8 cellular contexts compared by ENCODE assay signal in the genomic region with DNA sequence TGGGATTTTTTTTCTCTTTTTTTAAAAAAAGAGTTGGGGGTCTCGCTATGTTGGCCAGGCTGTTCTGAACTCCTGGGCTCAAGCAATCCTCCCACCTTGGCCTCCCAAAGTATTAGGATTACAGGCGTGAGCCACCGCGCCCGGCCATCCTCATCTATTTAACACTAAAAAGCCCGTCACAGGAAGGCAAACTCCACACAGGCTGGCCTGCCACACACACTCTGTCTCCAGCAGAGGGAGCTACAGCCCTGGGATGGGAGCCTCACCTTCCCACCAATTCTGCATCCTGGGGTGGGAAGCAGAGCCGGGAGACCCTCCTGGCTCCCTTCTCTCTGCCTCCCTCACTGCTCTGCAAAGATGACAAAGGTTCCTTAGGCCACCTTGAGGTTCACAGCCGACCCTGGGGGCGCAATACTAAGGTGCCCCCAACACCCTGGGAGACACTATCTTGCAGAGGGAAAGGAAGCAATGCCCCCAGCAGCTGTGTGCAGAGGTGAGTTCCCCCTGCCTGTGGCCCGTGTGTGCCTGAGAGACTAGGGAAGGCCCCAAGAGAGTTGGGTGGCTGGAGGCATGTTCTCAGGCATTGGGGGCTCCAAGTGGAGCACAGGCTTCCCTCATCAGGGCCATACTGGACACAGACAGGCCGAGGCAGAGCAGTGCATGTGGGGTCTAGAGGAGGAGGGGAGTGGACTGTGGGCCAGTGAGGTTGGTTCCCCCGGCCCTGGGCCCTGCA. TPM values are rescaled to one million over a fixed set of nuclear protein-coding genes. Genes with fewer than 3 reads are reported as not detected.
A peak's percentile ranks its signal among the peaks of the same experiment; 100 is the strongest.
DNase-seq lines count a peak whose midpoint lies in the region; ATAC-seq, FAIRE-seq and TF ChIP-seq lines count a peak whose summit lies in the region.

No MANE protein-coding gene starts in this region.

- no peak for ATAC-seq in left cardiac atrium
- peak; percentile 76 for ATAC-seq in GM12878
- no peak for ATAC-seq in thoracic aorta (ENCODE audit: insufficient number of reproducible peaks, low FRiP score, low read depth)
- no peak for ATAC-seq in HG03135 (IDR thresholded peaks at IDR 0.05; ENCODE audit: unreplicated experiment)
- ATAC-seq in HG03196 (IDR thresholded peaks at IDR 0.05; ENCODE audit: unreplicated experiment): no peak

- H3K27ac ChIP-seq in left ventricle myocardium inferior (replicated peaks): no peak overlapping the region
- H3K27ac ChIP-seq in GM12878 (ENCODE audit: control insufficient read depth, insufficient read depth): no peak overlapping the region
- no peak overlapping the region for H3K27ac ChIP-seq in thoracic aorta

- H3K9ac ChIP-seq in GM12878 (ENCODE audit: control insufficient read depth, insufficient read depth, low read length): no peak overlapping the region

- SMC1A ChIA-PET in GM12878 (lab: Charles Lee; ENCODE audit: uncharacterized antibody, unreplicated experiment): interaction anchor here (1.2 kb wide), 2 partner anchors 31 to 35 kb away, joined by 3 to 4 read pairs; a partner anchor contains a TSS

- no peaks in the 10 kb centered on the region for H3K27me3 ChIP-seq in left ventricle myocardium inferior (ENCODE audit: low read depth)
- no peaks in the 10 kb centered on the region for H3K27me3 ChIP-seq in GM12878 (replicated peaks in 1 of 2; ENCODE audit: control insufficient read depth in 2 of 2, insufficient read depth in 2 of 2, low read length in 1 of 2)
- H3K27me3 ChIP-seq in thoracic aorta (replicated peaks; ENCODE audit: insufficient read depth): no peaks in the 10 kb centered on the region

- in situ Hi-C loops in GM12878 (cut with MboI): no loop called here

- H4K20me1 ChIP-seq in GM12878 (ENCODE audit: control insufficient read depth, insufficient read depth): no peaks in the 10 kb centered on the region

- FAIRE-seq in GM12878 (lab: Jason Lieb, UNC): no peak

- TF ChIP-seq CTCF in left ventricle myocardium inferior (IDR thresholded peaks at IDR 0.05; ENCODE audit: borderline replicate concordance) (peak; percentile 78), GM12878 (IDR thresholded peaks at IDR 0.05 in 2 of 3, conservative IDR thresholded peaks at IDR 0.05 in 1 of 3; ENCODE audit: control insufficient read depth in 2 of 3, extremely low read depth in 1 of 3, insufficient read depth in 1 of 3, low read depth in 3 of 3, low read length in 3 of 3) (peak; percentile 70 to 83 (median 73)), thoracic aorta (IDR thresholded peaks at IDR 0.05) (peak; percentile 52)

- H3K4me3 ChIP-seq in left ventricle myocardium inferior (no peak overlapping the region), GM12878 (no peak overlapping the region), thoracic aorta (no peak overlapping the region)

- intact Hi-C loops in left ventricle myocardium inferior (cut with micrococcal nuclease) (no loop called here), left cardiac atrium (cut with DNase I) (loop anchor here in 1 of 2 donors (10.0 kb wide), 1 partner anchor 284 kb away; no protein-coding TSS in a partner anchor), GM12878 (cut with micrococcal nuclease; ENCODE audit: unreplicated experiment) (no loop called here)

- BruUV-seq in GM12878 (replicated peaks; lab: Mats Ljungman, UMichigan): no TSS peak

- RAD21 ChIA-PET in GM12878 (lab: Charles Lee; ENCODE audit: unreplicated experiment): interaction anchor here (0.6 to 0.7 kb wide), 2 partner anchors 50 to 183 kb away, joined by 3 read pairs; no protein-coding TSS in a partner anchor

- 61% methylated on average over 12 of the region's 12 CpGs for WGBS in GM12878 (ENCODE audit: insufficient coverage, insufficient replicate concordance, low lambda C conversion rate, missing lambda C conversion rate)

- POLR2A ChIA-PET in GM12878 (lab: Charles Lee): no interaction called here

- H3K9me3 ChIP-seq in left ventricle myocardium inferior (replicated peaks) (no peaks in the 10 kb centered on the region), GM12878 (replicated peaks; ENCODE audit: control insufficient read depth, insufficient read depth, low read length) (no peaks in the 10 kb centered on the region), thoracic aorta (no peaks in the 10 kb centered on the region)

- no peak overlapping the region for H3K4me2 ChIP-seq in GM12878 (ENCODE audit: control insufficient read depth, insufficient read depth)

- no peak; the same call in 1 of the 2 replicates for TF ChIP-seq POLR2A in GM12878 (IDR thresholded peaks at IDR 0.05; ENCODE audit: low read depth, low read length)

- H3K36me3 ChIP-seq in left ventricle myocardium inferior (peaks cover 58% of the 10 kb centered on the region), GM12878 (ENCODE audit: control insufficient read depth in 2 of 2, insufficient read depth in 2 of 2, low read length in 1 of 2) (peaks cover 36 to 45% of the 10 kb centered on the region in 2 experiments; a peak in 3 of 4 replicates), thoracic aorta (peaks cover 32% of the 10 kb centered on the region)

- H2AFZ ChIP-seq in GM12878 (ENCODE audit: control insufficient read depth, low read depth, low read length): no peak overlapping the region

- peak; percentile 69 for TF ChIP-seq RAD21 in GM12878 (IDR thresholded peaks at IDR 0.05; ENCODE audit: insufficient read depth, low read depth, low read length)

- H3K79me2 ChIP-seq in GM12878 (ENCODE audit: control insufficient read depth, insufficient read depth, low read length): no peaks in the 10 kb centered on the region

- TF ChIP-seq EP300 in GM12878 (IDR thresholded peaks at IDR 0.05; ENCODE audit: borderline replicate concordance in 1 of 2, control insufficient read depth in 1 of 2, low read depth in 2 of 2, low read length in 2 of 2): no peak

- H3K4me1 ChIP-seq in left ventricle myocardium inferior (peaks cover 29% of the 10 kb centered on the region), GM12878 (ENCODE audit: control insufficient read depth, insufficient read depth, low read length) (no peaks in the 10 kb centered on the region), thoracic aorta (ENCODE audit: control insufficient read depth in 1 of 2, low read depth in 2 of 2) (peaks cover 0 to 17% of the 10 kb centered on the region in 2 donors)

- DNase-seq in left ventricle myocardium inferior: no peak
- no peak for DNase-seq in left cardiac atrium
- DNase-seq in NCI-H128 (lab: John Stamatoyannopoulos, UW; ENCODE audit: unreplicated experiment): peak; percentile 12
- no peak for DNase-seq in GM12878 (ENCODE audit: low read depth, low spot score)
- DNase-seq in left kidney (ENCODE audit: low read depth, low spot score): peak; percentile 87
- DNase-seq in thoracic aorta (ENCODE audit: low spot score): no peak

- CTCF ChIA-PET in GM12878 (lab: Yijun Ruan, JAX): interaction anchor here (0.6 to 4.0 kb wide), 17 partner anchors 10 to 340 kb away, joined by 3 to 22 read pairs (median 3); a partner anchor contains a TSS

RNA-seq across cellular contexts. Expression of a gene that starts 27.4 kb away (rescaled TPM):
- total RNA-seq in left ventricle myocardium inferior: 89.1 TPM
- 10 to 100 TPM; 70.6 to 73.8 TPM for total RNA-seq in left cardiac atrium
- 71.2 and 71.4 TPM in 2 replicates for total RNA-seq in GM12878 (2013; cell fraction: nucleolus; rRNA removed)
- total RNA-seq in GM12878 (2014; rRNA removed): 52.6 and 65.7 TPM in 2 replicates
- total RNA-seq in GM12878 (2014; rRNA removed; fragmentation: Illumina TruSeq; extraction: Trizol): 43.5 and 59.1 TPM in 2 replicates
- 81.9 and 90.7 TPM in 2 replicates for total RNA-seq in GM12878 (2021)
- polyA plus RNA-seq in GM12878 (2011; ENCODE audit: low read depth): 20.1 TPM
- polyA plus RNA-seq in GM12878 (2011; rRNA removed): 36.8 and 37.3 TPM in 2 replicates
- polyA plus RNA-seq in GM12878 (2011; cell fraction: cytosol; rRNA removed): 40.7 and 85.2 TPM in 2 replicates
- polyA plus RNA-seq in GM12878 (2011; cell fraction: nucleus; rRNA removed): 120 and 180 TPM in 2 replicates
- 43.0 and 49.0 TPM in 2 replicates for polyA plus RNA-seq in GM12878 (2012)
- 27.0 and 42.9 TPM in 2 replicates for polyA plus RNA-seq in GM12878 (2014; fragmentation: Illumina TruSeq; extraction: Trizol)
- polyA plus RNA-seq in GM12878 (2014; fragmentation: Nextera tagmentation; extraction: Ambion mirVana): 1 to 10 TPM; 6.6 to 10.0 TPM
- polyA plus RNA-seq in GM12878 (2014; rRNA removed): 76.3 and 94.1 TPM in 2 replicates
- 10 to 100 TPM; 56.1 to 61.9 TPM for polyA plus RNA-seq in GM12878 (2016; fragmentation: Nextera tagmentation; extraction: Ambion mirVana)
- 23.5 and 32.5 TPM in 2 replicates for polyA minus RNA-seq in GM12878 (2011; rRNA and poly(A)+ RNA removed)
- 21.6 and 26.1 TPM in 2 replicates for polyA minus RNA-seq in GM12878 (2011; cell fraction: cytosol; rRNA and poly(A)+ RNA removed)
- 18.5 and 36.6 TPM in 2 replicates for polyA minus RNA-seq in GM12878 (2011; cell fraction: nucleus; rRNA and poly(A)+ RNA removed)
- total RNA-seq in thoracic aorta: 10 to 100 TPM; 51.2 to 77.6 TPM

RNA-seq across cellular contexts. Expression of a gene that starts 34.6 kb away (rescaled TPM):
- total RNA-seq in left ventricle myocardium inferior: 50.5 TPM
- 10 to 100 TPM; 51.6 to 68.3 TPM for total RNA-seq in left cardiac atrium
- total RNA-seq in GM12878 (2013; cell fraction: nucleolus; rRNA removed): 21.0 TPM in 2 replicates
- 48.6 and 50.8 TPM in 2 replicates for total RNA-seq in GM12878 (2014; rRNA removed)
- total RNA-seq in GM12878 (2014; rRNA removed; fragmentation: Illumina TruSeq; extraction: Trizol): 62.6 and 72.5 TPM in 2 replicates
- total RNA-seq in GM12878 (2021): 152 and 155 TPM in 2 replicates
- 28.8 TPM for polyA plus RNA-seq in GM12878 (2011; ENCODE audit: low read depth)
- 56.8 and 68.2 TPM in 2 replicates for polyA plus RNA-seq in GM12878 (2011; rRNA removed)
- polyA plus RNA-seq in GM12878 (2011; cell fraction: cytosol; rRNA removed): 81.7 and 93.7 TPM in 2 replicates
- polyA plus RNA-seq in GM12878 (2011; cell fraction: nucleus; rRNA removed): 45.9 and 67.9 TPM in 2 replicates
- 43.1 and 57.4 TPM in 2 replicates for polyA plus RNA-seq in GM12878 (2012)
- 84.5 and 112 TPM in 2 replicates for polyA plus RNA-seq in GM12878 (2014; fragmentation: Illumina TruSeq; extraction: Trizol)
- 10 to 100 TPM in 1 of 2 experiments, 1 to 10 TPM in 1; 7.4 to 12.9 TPM for polyA plus RNA-seq in GM12878 (2014; fragmentation: Nextera tagmentation; extraction: Ambion mirVana)
- polyA plus RNA-seq in GM12878 (2014; rRNA removed): 86.8 and 102 TPM in 2 replicates
- 100 to 1,000 TPM in 1 of 2 experiments, 10 to 100 TPM in 1; 33.4 to 138 TPM for polyA plus RNA-seq in GM12878 (2016; fragmentation: Nextera tagmentation; extraction: Ambion mirVana)
- 55.2 and 70.5 TPM in 2 replicates for polyA minus RNA-seq in GM12878 (2011; rRNA and poly(A)+ RNA removed)
- 29.3 and 37.1 TPM in 2 replicates for polyA minus RNA-seq in GM12878 (2011; cell fraction: cytosol; rRNA and poly(A)+ RNA removed)
- polyA minus RNA-seq in GM12878 (2011; cell fraction: nucleus; rRNA and poly(A)+ RNA removed): 4.2 and 10.9 TPM in 2 replicates
- total RNA-seq in thoracic aorta: 10 to 100 TPM; 33.6 to 39.2 TPM

RNA-seq across cellular contexts. Expression of a gene that starts 44.9 kb away (rescaled TPM):
- total RNA-seq in left ventricle myocardium inferior (0.22 TPM), left cardiac atrium (under 1 TPM; 0.91 to 0.97 TPM), GM12878 (2014; rRNA removed) (0.11 and 0.23 TPM in 2 replicates), GM12878 (2014; rRNA removed; fragmentation: Illumina TruSeq; extraction: Trizol) (not detected in 2 replicates), GM12878 (2021) (1.0 and 1.1 TPM in 2 replicates), thoracic aorta (under 1 TPM in 1 of 2 donors, not detected in 1; 0.54 TPM)
- not detected in 2 replicates for total RNA-seq in GM12878 (2013; cell fraction: nucleolus; rRNA removed)
- not detected for polyA plus RNA-seq in GM12878 (2011; ENCODE audit: low read depth)
- polyA plus RNA-seq in GM12878 (2011; rRNA removed) (not detected in 2 replicates), GM12878 (2014; fragmentation: Illumina TruSeq; extraction: Trizol) (0.04 TPM in 1 of 2 replicates, not detected in the other), GM12878 (2014; fragmentation: Nextera tagmentation; extraction: Ambion mirVana) (not detected), GM12878 (2014; rRNA removed) (0.33 and 0.84 TPM in 2 replicates), GM12878 (2016; fragmentation: Nextera tagmentation; extraction: Ambion mirVana) (under 1 TPM; 0.43 to 0.57 TPM)
- polyA plus RNA-seq in GM12878 (2011; cell fraction: cytosol; rRNA removed): 0.15 and 0.32 TPM in 2 replicates
- 0.28 and 0.69 TPM in 2 replicates for polyA plus RNA-seq in GM12878 (2011; cell fraction: nucleus; rRNA removed)
- polyA plus RNA-seq in GM12878 (2012): 0.17 and 0.49 TPM in 2 replicates
- not detected in 2 replicates for polyA minus RNA-seq in GM12878 (2011; rRNA and poly(A)+ RNA removed)
- polyA minus RNA-seq in GM12878 (2011; cell fraction: cytosol; rRNA and poly(A)+ RNA removed): 1.7 TPM in 1 of 2 replicates, not detected in the other
- polyA minus RNA-seq in GM12878 (2011; cell fraction: nucleus; rRNA and poly(A)+ RNA removed): not detected in 2 replicates

RNA-seq across cellular contexts. Expression of a gene that starts 50.7 kb away (rescaled TPM):
- total RNA-seq in left ventricle myocardium inferior: 9.8 TPM
- total RNA-seq in left cardiac atrium: 10 to 100 TPM in 1 of 2 donors, 1 to 10 TPM in 1; 9.6 to 13.9 TPM
- 2.5 and 3.5 TPM in 2 replicates for total RNA-seq in GM12878 (2013; cell fraction: nucleolus; rRNA removed)
- total RNA-seq in GM12878 (2014; rRNA removed): 16.0 and 16.8 TPM in 2 replicates
- total RNA-seq in GM12878 (2014; rRNA removed; fragmentation: Illumina TruSeq; extraction: Trizol): 5.1 and 7.0 TPM in 2 replicates
- total RNA-seq in GM12878 (2021): 17.6 and 20.8 TPM in 2 replicates
- polyA plus RNA-seq in GM12878 (2011; ENCODE audit: low read depth): 3.1 TPM
- 3.6 and 9.2 TPM in 2 replicates for polyA plus RNA-seq in GM12878 (2011; rRNA removed)
- polyA plus RNA-seq in GM12878 (2011; cell fraction: cytosol; rRNA removed): 11.9 and 19.3 TPM in 2 replicates
- polyA plus RNA-seq in GM12878 (2011; cell fraction: nucleus; rRNA removed): 16.3 and 18.2 TPM in 2 replicates
- polyA plus RNA-seq in GM12878 (2012): 14.8 and 15.4 TPM in 2 replicates
- 0.86 and 5.4 TPM in 2 replicates for polyA plus RNA-seq in GM12878 (2014; fragmentation: Illumina TruSeq; extraction: Trizol)
- 1 to 10 TPM in 1 of 2 experiments, under 1 TPM in 1; 0.19 to 1.0 TPM for polyA plus RNA-seq in GM12878 (2014; fragmentation: Nextera tagmentation; extraction: Ambion mirVana)
- polyA plus RNA-seq in GM12878 (2014; rRNA removed): 17.7 and 18.3 TPM in 2 replicates
- polyA plus RNA-seq in GM12878 (2016; fragmentation: Nextera tagmentation; extraction: Ambion mirVana): 10 to 100 TPM; 15.9 to 19.7 TPM
- 2.9 and 9.8 TPM in 2 replicates for polyA minus RNA-seq in GM12878 (2011; rRNA and poly(A)+ RNA removed)
- polyA minus RNA-seq in GM12878 (2011; cell fraction: cytosol; rRNA and poly(A)+ RNA removed): 7.2 and 7.3 TPM in 2 replicates
- polyA minus RNA-seq in GM12878 (2011; cell fraction: nucleus; rRNA and poly(A)+ RNA removed): 4.7 and 6.4 TPM in 2 replicates
- 10 to 100 TPM; 13.3 to 26.1 TPM for total RNA-seq in thoracic aorta

RNA-seq across cellular contexts. Expression of a gene that starts 56.3 kb away (rescaled TPM):
- total RNA-seq in left ventricle myocardium inferior: 8.2 TPM
- total RNA-seq in left cardiac atrium: 10 to 100 TPM in 1 of 2 donors, 1 to 10 TPM in 1; 9.7 to 13.6 TPM
- not detected in 2 replicates for total RNA-seq in GM12878 (2013; cell fraction: nucleolus; rRNA removed)
- not detected in 2 replicates for total RNA-seq in GM12878 (2014; rRNA removed)
- not detected in 2 replicates for total RNA-seq in GM12878 (2014; rRNA removed; fragmentation: Illumina TruSeq; extraction: Trizol)
- total RNA-seq in GM12878 (2021): 0.16 and 0.23 TPM in 2 replicates
- not detected for polyA plus RNA-seq in GM12878 (2011; ENCODE audit: low read depth)
- not detected in 2 replicates for polyA plus RNA-seq in GM12878 (2011; rRNA removed)
- polyA plus RNA-seq in GM12878 (2011; cell fraction: cytosol; rRNA removed): 0.15 TPM in 1 of 2 replicates, not detected in the other
- 0.09 and 0.15 TPM in 2 replicates for polyA plus RNA-seq in GM12878 (2011; cell fraction: nucleus; rRNA removed)
- polyA plus RNA-seq in GM12878 (2012): 0.15 TPM in 1 of 2 replicates, not detected in the other
- polyA plus RNA-seq in GM12878 (2014; fragmentation: Illumina TruSeq; extraction: Trizol): not detected in 2 replicates
- polyA plus RNA-seq in GM12878 (2014; fragmentation: Nextera tagmentation; extraction: Ambion mirVana): not detected
- 0.55 TPM in 1 of 2 replicates, not detected in the other for polyA plus RNA-seq in GM12878 (2014; rRNA removed)
- polyA plus RNA-seq in GM12878 (2016; fragmentation: Nextera tagmentation; extraction: Ambion mirVana): under 1 TPM in 1 of 2 experiments, not detected in 1; 0.20 TPM
- not detected in 2 replicates for polyA minus RNA-seq in GM12878 (2011; rRNA and poly(A)+ RNA removed)
- not detected in 2 replicates for polyA minus RNA-seq in GM12878 (2011; cell fraction: cytosol; rRNA and poly(A)+ RNA removed)
- polyA minus RNA-seq in GM12878 (2011; cell fraction: nucleus; rRNA and poly(A)+ RNA removed): 1.2 TPM in 1 of 2 replicates, not detected in the other
- total RNA-seq in thoracic aorta: not detected

Comparison
In these comparisons a context has a peak if more than half of its experiments do, and no peak if none do; other contexts are left out.
1. DNase-seq: peak in NCI-H128 (single experiment) and left kidney (single experiment); none in left ventricle myocardium inferior (single experiment), left cardiac atrium (single experiment), GM12878 (single experiment) and thoracic aorta (single experiment).
2. Peak in every context shown above with its lines, with median percentiles within 50 percentile points of each other: CTCF ChIP-seq.